ENCODE assay signal across 19 cellular contexts in genomic region chr1:54506594-54506993, GRCh38. TPM values are rescaled to one million over a fixed set of nuclear protein-coding genes. Genes with fewer than 3 reads are reported as not detected.
DNase-seq lines count a peak whose midpoint lies in the region; ATAC-seq, FAIRE-seq and TF ChIP-seq lines count a peak whose summit lies in the region.
"Had no signal": no experiment of that assay in that cellular context is flagged by ENCODE, and none has a peak within 500 bp of the region (broad histone marks: within the 10 kb centered on the region; RNA-seq: fewer than 3 reads in every experiment).

No MANE protein-coding gene starts in this region.

- peak; percentile 52 for DNase-seq in AG08395 (ENCODE audit: low spot score)
- DNase-seq in H54 (ENCODE audit: insufficient read length, low spot score), result peak; percentile 69
- DNase-seq in SK-N-SH, result no peak
- peak; percentile 36 for DNase-seq in iris pigment epithelial cell (ENCODE audit: low read depth)
- no peak for DNase-seq in A673 (ENCODE audit: low spot score)
- no peak for DNase-seq in activated effector memory CD4-positive, alpha-beta T cell treated with Interleukin-2 at 50 U/mL for 16 hours
- DNase-seq: activated CD4-positive, alpha-beta T cell treated with anti-CD3 and anti-CD28 coated beads, Interleukin-2, amount 10 ng/mL, durations not matched to agents 24 days and 14 days; Caco-2; heart left ventricle; mesendoderm; NCI-H446 treated with DMSO at 0.1 percent for 48 hours; SIG-M5 had no signal

- intact Hi-C loops in A673 (cut with micrococcal nuclease; ENCODE audit: unreplicated experiment), result no loop called here

- H3K9me3 ChIP-seq in SK-N-SH, result no peaks in the 10 kb centered on the region
- no peaks in the 10 kb centered on the region for H3K9me3 ChIP-seq in A673 (ENCODE audit: low read depth, low read length, poor library complexity, severe bottlenecking)
- H3K9me3 ChIP-seq: Caco-2, heart left ventricle had no signal

- no peak for TF ChIP-seq RAD21 in SK-N-SH (IDR thresholded peaks at IDR 0.05; ENCODE audit: low read length)

- POLR2A ChIA-PET in SK-N-SH (lab: Yijun Ruan, JAX) (no interaction called here), A673 (lab: Charles Lee; ENCODE audit: low non-redundant PET) (no interaction called here)

- peak; percentile 23 for FAIRE-seq in H54 (lab: Jason Lieb, UNC)
- FAIRE-seq: GM18507, keratinocyte had no signal

- H3K9me2 ChIP-seq in SK-N-SH, result no peaks in the 10 kb centered on the region

- ATAC-seq in GM19452 (IDR thresholded peaks at IDR 0.05; ENCODE audit: unreplicated experiment) (no peak), GM18511 (IDR thresholded peaks at IDR 0.05; ENCODE audit: unreplicated experiment) (no peak)
- ATAC-seq: heart left ventricle had no signal

- H3K4me3 ChIP-seq in SK-N-SH (ENCODE audit: low read depth in 2 of 2, low read length in 1 of 2), result no peak overlapping the region
- no peak overlapping the region for H3K4me3 ChIP-seq in A673 (ENCODE audit: low read depth, low read length, poor library complexity, severe bottlenecking)
- H3K4me3 ChIP-seq: cardiac muscle cell, dorsolateral prefrontal cortex, esophagus muscularis mucosa, heart left ventricle had no signal

- H3K79me2 ChIP-seq in SK-N-SH (ENCODE audit: insufficient read depth), result no peaks in the 10 kb centered on the region

- CTCF ChIA-PET in SK-N-SH (lab: Yijun Ruan, JAX) (interaction anchor here (1.3 to 2.3 kb wide), 2 partner anchors 17 to 42 kb away, joined by 3 to 10 read pairs; partner anchors contain the start of gene ACOT11), A673 (lab: Charles Lee) (no interaction called here)

- H3K4me1 ChIP-seq in SK-N-SH (ENCODE audit: control insufficient read depth in 1 of 2, insufficient read depth in 2 of 2, low read depth in 1 of 2, low read length in 1 of 2), result no peaks in the 10 kb centered on the region
- no peaks in the 10 kb centered on the region for H3K4me1 ChIP-seq in A673 (ENCODE audit: insufficient read depth, low read length, poor library complexity, severe bottlenecking)
- H3K4me1 ChIP-seq: Caco-2, esophagus muscularis mucosa, heart left ventricle had no signal

- H3K36me3 ChIP-seq in SK-N-SH (replicated peaks in 1 of 2; ENCODE audit: control insufficient read depth in 1 of 2, insufficient read depth in 2 of 2, low read length in 1 of 2) (no peaks in the 10 kb centered on the region), A673 (ENCODE audit: insufficient read depth, low read length, poor library complexity, severe bottlenecking) (no peaks in the 10 kb centered on the region)
- H3K36me3 ChIP-seq: cardiac muscle cell, esophagus muscularis mucosa, heart left ventricle had no signal

- no peak for TF ChIP-seq EP300 in SK-N-SH (IDR thresholded peaks at IDR 0.05; ENCODE audit: borderline replicate concordance in 1 of 2, low read depth in 1 of 2, low read length in 1 of 2)

- no peak overlapping the region for H3K9ac ChIP-seq in SK-N-SH

- BruUV-seq in A673 (replicated peaks; lab: Mats Ljungman, UMichigan), result no TSS peak

- H2AFZ ChIP-seq in SK-N-SH (ENCODE audit: low read depth), result peak overlapping the region; percentile 70; the same call in 1 of the 2 replicates

- H4K20me1 ChIP-seq in SK-N-SH (ENCODE audit: insufficient read depth), result no peaks in the 10 kb centered on the region

- WGBS in SK-N-SH (ENCODE audit: low lambda C conversion rate), result 45% methylated on average over 6 of the region's 6 CpGs

- TF ChIP-seq CTCF in SK-N-SH (IDR thresholded peaks at IDR 0.05) (no peak), A673 (conservative IDR thresholded peaks at IDR 0.05; ENCODE audit: low read depth, low read length) (no peak)

- H3F3A ChIP-seq in SK-N-SH (replicated peaks; ENCODE audit: insufficient read depth), result no peaks in the 10 kb centered on the region

- H3K27ac ChIP-seq in SK-N-SH (ENCODE audit: low read depth in 2 of 2, low read length in 1 of 2) (no peak overlapping the region), A673 (ENCODE audit: low read depth, low read length, poor library complexity, severe bottlenecking) (no peak overlapping the region)
- H3K27ac ChIP-seq: cardiac muscle cell, dorsolateral prefrontal cortex, esophagus muscularis mucosa, heart left ventricle had no signal

- H3K27me3 ChIP-seq in SK-N-SH (ENCODE audit: insufficient read depth) (no peaks in the 10 kb centered on the region), A673 (replicated peaks; ENCODE audit: insufficient read depth, low read depth, low read length, poor library complexity) (no peaks in the 10 kb centered on the region)
- H3K27me3 ChIP-seq: cardiac muscle cell, esophagus muscularis mucosa had no signal

- TF ChIP-seq POLR2A in H54 (IDR thresholded peaks at IDR 0.05; ENCODE audit: low read depth, low read length), result no peak

- no peak overlapping the region for H3K4me2 ChIP-seq in SK-N-SH

TF ChIP-seq in SK-N-SH, 30 proteins besides CTCF, POLR2A, EP300 and RAD21:
- TF ChIP-seq FOSL2 (IDR thresholded peaks at IDR 0.05; ENCODE audit: borderline replicate concordance, low read depth), result peak; percentile 82; the same call in 1 of the 2 replicates
- TF ChIP-seq MAX (IDR thresholded peaks at IDR 0.05; ENCODE audit: low read depth), result no peak
- TF ChIP-seq, protein P1, sequence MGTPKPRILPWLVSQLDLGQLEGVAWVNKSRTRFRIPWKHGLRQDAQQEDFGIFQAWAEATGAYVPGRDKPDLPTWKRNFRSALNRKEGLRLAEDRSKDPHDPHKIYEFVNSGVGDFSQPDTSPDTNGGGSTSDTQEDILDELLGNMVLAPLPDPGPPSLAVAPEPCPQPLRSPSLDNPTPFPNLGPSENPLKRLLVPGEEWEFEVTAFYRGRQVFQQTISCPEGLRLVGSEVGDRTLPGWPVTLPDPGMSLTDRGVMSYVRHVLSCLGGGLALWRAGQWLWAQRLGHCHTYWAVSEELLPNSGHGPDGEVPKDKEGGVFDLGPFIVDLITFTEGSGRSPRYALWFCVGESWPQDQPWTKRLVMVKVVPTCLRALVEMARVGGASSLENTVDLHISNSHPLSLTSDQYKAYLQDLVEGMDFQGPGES (IDR thresholded peaks at IDR 0.05; ENCODE audit: low read depth, low read length), result no peak
- TF ChIP-seq TCF12 (IDR thresholded peaks at IDR 0.05), result peak; percentile 21; the same call in 1 of the 2 replicates

RNA-seq across cellular contexts. Expression of gene ACOT11, which starts 41.4 kb away (rescaled TPM):
- polyA plus RNA-seq in SK-N-SH (2012; rRNA removed), result 6.9 and 7.2 TPM in 2 replicates
- polyA plus RNA-seq in SK-N-SH (2012; cell fraction: cytosol; rRNA removed), result 2.2 and 3.3 TPM in 2 replicates
- 18.0 and 20.4 TPM in 2 replicates for polyA plus RNA-seq in SK-N-SH (2012; cell fraction: nucleus; rRNA removed)
- total RNA-seq in A673 (2021), result 5.5 and 5.6 TPM in 2 replicates

Comparison
In these comparisons a context has a peak if more than half of its experiments do, and no peak if none do; other contexts are left out.
1. DNase-seq: peak in AG08395 (single experiment), H54 (single experiment) and iris pigment epithelial cell (single experiment); none in SK-N-SH (single experiment), A673 (single experiment) and activated effector memory CD4-positive, alpha-beta T cell treated with Interleukin-2 at 50 U/mL for 16 hours (single experiment).